In the genomic region with DNA sequence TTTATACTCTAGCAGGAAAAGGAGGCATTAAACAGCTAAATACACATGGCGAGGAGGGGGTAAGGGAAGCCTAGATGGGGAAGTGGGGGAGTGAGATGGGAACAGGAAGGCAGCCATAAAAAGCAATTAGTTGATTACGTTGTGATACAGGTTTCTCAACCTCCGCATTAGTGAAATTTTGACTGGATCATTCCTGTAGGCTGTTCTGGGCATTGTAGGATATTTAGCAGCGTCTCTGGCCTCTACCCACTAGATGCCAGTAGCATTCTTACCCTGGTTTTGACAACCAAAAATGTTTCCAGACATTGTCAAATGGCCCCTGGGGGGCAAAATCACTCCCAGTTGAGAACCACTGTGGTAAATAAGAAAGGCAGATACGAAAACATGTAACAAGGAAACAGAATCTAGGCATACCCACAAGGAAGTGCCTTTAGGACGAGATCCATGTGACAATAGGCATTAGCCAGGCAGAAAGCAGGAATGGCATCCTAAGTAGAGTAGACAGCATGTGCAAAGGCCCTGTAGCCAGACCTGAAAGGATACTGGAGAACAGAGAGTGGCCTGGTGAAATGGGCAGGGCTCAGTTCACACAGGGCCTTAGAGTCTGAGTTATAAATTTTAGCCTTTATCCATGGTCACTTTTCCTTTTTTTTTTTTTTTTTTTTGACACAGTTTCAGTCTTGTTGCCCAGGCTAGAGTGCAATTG, we compare ENCODE assay signal across 2 cellular contexts.
TF ChIP-seq lines count a peak whose summit lies in the region.

No MANE protein-coding gene starts in this region.

TF ChIP-seq in SK-N-SH, 30 proteins besides CTCF, POLR2A, EP300 and RAD21 (continued from another document):
- TF ChIP-seq, protein P1, sequence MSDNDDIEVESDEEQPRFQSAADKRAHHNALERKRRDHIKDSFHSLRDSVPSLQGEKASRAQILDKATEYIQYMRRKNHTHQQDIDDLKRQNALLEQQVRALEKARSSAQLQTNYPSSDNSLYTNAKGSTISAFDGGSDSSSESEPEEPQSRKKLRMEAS (IDR thresholded peaks at IDR 0.05; ENCODE audit: low read depth), result no peak
- TF ChIP-seq JUND (IDR thresholded peaks at IDR 0.05) (no peak), TAF1 (IDR thresholded peaks at IDR 0.05; ENCODE audit: borderline replicate concordance, low read depth, low read length) (no peak), MEF2A (IDR thresholded peaks at IDR 0.05; ENCODE audit: borderline replicate concordance, low read depth) (no peak), MXI1 (IDR thresholded peaks at IDR 0.05; ENCODE audit: low read depth, low read length) (no peak)
- TF ChIP-seq, protein P2, sequence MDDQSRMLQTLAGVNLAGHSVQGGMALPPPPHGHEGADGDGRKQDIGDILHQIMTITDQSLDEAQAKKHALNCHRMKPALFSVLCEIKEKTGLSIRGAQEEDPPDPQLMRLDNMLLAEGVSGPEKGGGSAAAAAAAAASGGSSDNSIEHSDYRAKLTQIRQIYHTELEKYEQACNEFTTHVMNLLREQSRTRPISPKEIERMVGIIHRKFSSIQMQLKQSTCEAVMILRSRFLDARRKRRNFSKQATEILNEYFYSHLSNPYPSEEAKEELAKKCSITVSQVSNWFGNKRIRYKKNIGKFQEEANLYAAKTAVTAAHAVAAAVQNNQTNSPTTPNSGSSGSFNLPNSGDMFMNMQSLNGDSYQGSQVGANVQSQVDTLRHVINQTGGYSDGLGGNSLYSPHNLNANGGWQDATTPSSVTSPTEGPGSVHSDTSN (IDR thresholded peaks at IDR 0.05), result no peak
- TF ChIP-seq, protein P3, sequence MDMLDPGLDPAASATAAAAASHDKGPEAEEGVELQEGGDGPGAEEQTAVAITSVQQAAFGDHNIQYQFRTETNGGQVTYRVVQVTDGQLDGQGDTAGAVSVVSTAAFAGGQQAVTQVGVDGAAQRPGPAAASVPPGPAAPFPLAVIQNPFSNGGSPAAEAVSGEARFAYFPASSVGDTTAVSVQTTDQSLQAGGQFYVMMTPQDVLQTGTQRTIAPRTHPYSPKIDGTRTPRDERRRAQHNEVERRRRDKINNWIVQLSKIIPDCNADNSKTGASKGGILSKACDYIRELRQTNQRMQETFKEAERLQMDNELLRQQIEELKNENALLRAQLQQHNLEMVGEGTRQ (IDR thresholded peaks at IDR 0.05; ENCODE audit: borderline replicate concordance, low read depth, low read length), result no peak

TF ChIP-seq in SK-N-SH treated with all-trans-retinoic acid at 6 μM for 48 hours, 23 proteins besides CTCF, POLR2A, EP300 and RAD21 (continued from another document):
- TF ChIP-seq, protein P4, sequence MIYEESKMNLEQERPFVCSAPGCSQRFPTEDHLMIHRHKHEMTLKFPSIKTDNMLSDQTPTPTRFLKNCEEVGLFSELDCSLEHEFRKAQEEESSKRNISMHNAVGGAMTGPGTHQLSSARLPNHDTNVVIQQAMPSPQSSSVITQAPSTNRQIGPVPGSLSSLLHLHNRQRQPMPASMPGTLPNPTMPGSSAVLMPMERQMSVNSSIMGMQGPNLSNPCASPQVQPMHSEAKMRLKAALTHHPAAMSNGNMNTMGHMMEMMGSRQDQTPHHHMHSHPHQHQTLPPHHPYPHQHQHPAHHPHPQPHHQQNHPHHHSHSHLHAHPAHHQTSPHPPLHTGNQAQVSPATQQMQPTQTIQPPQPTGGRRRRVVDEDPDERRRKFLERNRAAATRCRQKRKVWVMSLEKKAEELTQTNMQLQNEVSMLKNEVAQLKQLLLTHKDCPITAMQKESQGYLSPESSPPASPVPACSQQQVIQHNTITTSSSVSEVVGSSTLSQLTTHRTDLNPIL (CRISPR knock-in tag; IDR thresholded peaks at IDR 0.05; ENCODE audit: low read depth), result no peak
- TF ChIP-seq, protein P5, sequence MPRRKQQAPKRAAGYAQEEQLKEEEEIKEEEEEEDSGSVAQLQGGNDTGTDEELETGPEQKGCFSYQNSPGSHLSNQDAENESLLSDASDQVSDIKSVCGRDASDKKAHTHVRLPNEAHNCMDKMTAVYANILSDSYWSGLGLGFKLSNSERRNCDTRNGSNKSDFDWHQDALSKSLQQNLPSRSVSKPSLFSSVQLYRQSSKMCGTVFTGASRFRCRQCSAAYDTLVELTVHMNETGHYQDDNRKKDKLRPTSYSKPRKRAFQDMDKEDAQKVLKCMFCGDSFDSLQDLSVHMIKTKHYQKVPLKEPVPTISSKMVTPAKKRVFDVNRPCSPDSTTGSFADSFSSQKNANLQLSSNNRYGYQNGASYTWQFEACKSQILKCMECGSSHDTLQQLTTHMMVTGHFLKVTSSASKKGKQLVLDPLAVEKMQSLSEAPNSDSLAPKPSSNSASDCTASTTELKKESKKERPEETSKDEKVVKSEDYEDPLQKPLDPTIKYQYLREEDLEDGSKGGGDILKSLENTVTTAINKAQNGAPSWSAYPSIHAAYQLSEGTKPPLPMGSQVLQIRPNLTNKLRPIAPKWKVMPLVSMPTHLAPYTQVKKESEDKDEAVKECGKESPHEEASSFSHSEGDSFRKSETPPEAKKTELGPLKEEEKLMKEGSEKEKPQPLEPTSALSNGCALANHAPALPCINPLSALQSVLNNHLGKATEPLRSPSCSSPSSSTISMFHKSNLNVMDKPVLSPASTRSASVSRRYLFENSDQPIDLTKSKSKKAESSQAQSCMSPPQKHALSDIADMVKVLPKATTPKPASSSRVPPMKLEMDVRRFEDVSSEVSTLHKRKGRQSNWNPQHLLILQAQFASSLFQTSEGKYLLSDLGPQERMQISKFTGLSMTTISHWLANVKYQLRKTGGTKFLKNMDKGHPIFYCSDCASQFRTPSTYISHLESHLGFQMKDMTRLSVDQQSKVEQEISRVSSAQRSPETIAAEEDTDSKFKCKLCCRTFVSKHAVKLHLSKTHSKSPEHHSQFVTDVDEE (CRISPR knock-in tag; IDR thresholded peaks at IDR 0.05), result no peak
- TF ChIP-seq ZNF565 (CRISPR knock-in tag; conservative IDR thresholded peaks at IDR 0.05; ENCODE audit: low read depth) (no peak), OSR1 (CRISPR knock-in tag; IDR thresholded peaks at IDR 0.05) (no peak)
